32 cellular contexts compared by ENCODE assay signal in genomic region chr6:140160909-140161308, GRCh38.
"Had no signal": no experiment of that assay in that cellular context is flagged by ENCODE, and none has a peak within 500 bp of the region (broad histone marks: within the 10 kb centered on the region; RNA-seq: fewer than 3 reads in every experiment).

No MANE protein-coding gene starts in this region.

- H3K27ac Mint-ChIP-seq: activated B cell treated with CpG ODN at 0.5 μM for 24 hours; activated CD8-positive, alpha-beta T cell treated with anti-CD3 and anti-CD28 coated beads for 36 hours; activated naive CD4-positive, alpha-beta T cell treated with anti-CD3 and anti-CD28 coated beads for 36 hours; activated naive CD4-positive, alpha-beta T cell treated with anti-CD3 and anti-CD28 coated beads, Interleukin-2, amount 50 U/mL, for 72 hours; activated naive CD8-positive, alpha-beta T cell treated with anti-CD3 and anti-CD28 coated beads, Interleukin-2, amount 10 ng/mL, durations not matched to agents 7 days and 5 days; activated T-helper 2 cell treated with anti-CD3 and anti-CD28 coated beads, Interferon-gamma antibody, Interleukin-2, Interleukin-4, amounts not matched to agents 10 μg/mL and 5 μg/mL and 100 μg/mL, durations not matched to agents 14 hours and 24 hours and 36 hours; brain; dendritic cell treated with granulocyte-macrophage colony-stimulating factor and Interleukin-4, amounts not matched to agents 40 ng/mL and 50 ng/mL, for 4 days; endodermal cell; T-helper 17 cell; T-helper 2 cell treated with Interferon-gamma antibody and Interleukin-4, amounts not matched to agents 5 μg/mL and 100 μg/mL, for 36 hours had no signal

- H3K9me3 Mint-ChIP-seq: activated B cell treated with CpG ODN at 0.5 μM for 24 hours; activated CD8-positive, alpha-beta T cell treated with anti-CD3 and anti-CD28 coated beads for 36 hours; activated naive CD4-positive, alpha-beta T cell treated with anti-CD3 and anti-CD28 coated beads for 36 hours; activated naive CD8-positive, alpha-beta T cell treated with anti-CD3 and anti-CD28 coated beads, Interleukin-2, amount 10 ng/mL, durations not matched to agents 7 days and 5 days; activated T-cell treated with anti-CD3 and anti-CD28 coated beads, Interleukin-2, amount 50 U/mL, for 4 hours; activated T-helper 2 cell treated with anti-CD3 and anti-CD28 coated beads, Interferon-gamma antibody, Interleukin-2, Interleukin-4, amounts not matched to agents 10 μg/mL and 5 μg/mL and 100 μg/mL, durations not matched to agents 14 hours and 24 hours and 36 hours; T-helper 2 cell treated with Interferon-gamma antibody and Interleukin-4, amounts not matched to agents 5 μg/mL and 100 μg/mL, for 36 hours had no signal

- H3K36me3 Mint-ChIP-seq: activated naive CD4-positive, alpha-beta T cell treated with anti-CD3 and anti-CD28 coated beads, Interleukin-2, amount 50 U/mL, for 72 hours; activated naive CD8-positive, alpha-beta T cell treated with anti-CD3 and anti-CD28 coated beads, Interleukin-2, amount 10 ng/mL, durations not matched to agents 7 days and 5 days; brain had no signal

- H3K4me3 ChIP-seq: ascending aorta, breast epithelium, cardiac muscle cell, coronary artery, dorsolateral prefrontal cortex, esophagus muscularis mucosa, gastroesophageal sphincter, heart right ventricle had no signal

- H3K27ac ChIP-seq: ascending aorta, breast epithelium, cardiac muscle cell, coronary artery, dorsolateral prefrontal cortex, esophagus muscularis mucosa, foreskin keratinocyte, gastroesophageal sphincter, heart right ventricle, VCaP had no signal

- H3K36me3 ChIP-seq: ascending aorta, breast epithelium, cardiac muscle cell, esophagus muscularis mucosa, gastroesophageal sphincter, heart right ventricle had no signal

- H3K4me3 Mint-ChIP-seq: activated B cell treated with CpG ODN at 0.5 μM for 24 hours; activated CD8-positive, alpha-beta T cell treated with anti-CD3 and anti-CD28 coated beads for 36 hours; activated naive CD4-positive, alpha-beta T cell treated with anti-CD3 and anti-CD28 coated beads for 36 hours; activated naive CD8-positive, alpha-beta T cell treated with anti-CD3 and anti-CD28 coated beads, Interleukin-2, amount 10 ng/mL, durations not matched to agents 7 days and 5 days; activated T-cell treated with anti-CD3 and anti-CD28 coated beads, Interleukin-2, amount 50 U/mL, for 4 hours; brain; dendritic cell treated with granulocyte-macrophage colony-stimulating factor and Interleukin-4, amounts not matched to agents 40 ng/mL and 50 ng/mL, for 4 days; endodermal cell; T-helper 17 cell; T-helper 2 cell treated with Interferon-gamma antibody and Interleukin-4, amounts not matched to agents 5 μg/mL and 100 μg/mL, for 36 hours had no signal

- H3K27me3 Mint-ChIP-seq: activated B cell treated with CpG ODN at 0.5 μM for 24 hours; activated CD8-positive, alpha-beta T cell treated with anti-CD3 and anti-CD28 coated beads for 36 hours; activated naive CD8-positive, alpha-beta T cell treated with anti-CD3 and anti-CD28 coated beads, Interleukin-2, amount 10 ng/mL, durations not matched to agents 7 days and 5 days; brain had no signal

- H3K27me3 ChIP-seq: ascending aorta, breast epithelium, cardiac muscle cell, dorsolateral prefrontal cortex, esophagus muscularis mucosa, foreskin keratinocyte, gastroesophageal sphincter, heart right ventricle had no signal

- DNase-seq: activated B cell treated with CpG ODN at 0.5 μM for 24 hours; activated CD4-positive, alpha-beta T cell treated with anti-CD3 and anti-CD28 coated beads for 48 hours; activated CD4-positive, alpha-beta T cell treated with anti-CD3 and anti-CD28 coated beads, Interleukin-2, amount 50 U/mL, for 1 hour; activated CD4-positive, alpha-beta T cell treated with anti-CD3 and anti-CD28 coated beads, Interleukin-2, amount 50 U/mL, for 48 hours; activated CD8-positive, alpha-beta memory T cell treated with anti-CD3 and anti-CD28 coated beads for 24 hours; activated CD8-positive, alpha-beta T cell treated with anti-CD3 and anti-CD28 coated beads for 36 hours; activated effector memory CD4-positive, alpha-beta T cell treated with anti-CD3 and anti-CD28 coated beads, Interleukin-2, amount 50 U/mL, for 16 hours; activated naive CD4-positive, alpha-beta T cell treated with anti-CD3 and anti-CD28 coated beads for 36 hours; activated naive CD8-positive, alpha-beta T cell treated with anti-CD3 and anti-CD28 coated beads, Interleukin-2, amount 10 ng/mL, durations not matched to agents 7 days and 5 days; activated T-cell treated with anti-CD3 and anti-CD28 coated beads, Interleukin-2, amount 50 U/mL, for 4 hours; central memory CD4-positive, alpha-beta T cell; dorsolateral prefrontal cortex; effector memory CD4-positive, alpha-beta T cell; endodermal cell; erythroblast; foreskin keratinocyte; heart right ventricle; T-helper 1 cell; T-helper 17 cell had no signal

- ATAC-seq: activated CD4-positive, CD25-positive, alpha-beta regulatory T cell treated with anti-CD3 and anti-CD28 coated beads, Interleukin-2, amount 50 U/mL, for 24 hours; activated CD8-positive, alpha-beta T cell treated with anti-CD3 and anti-CD28 coated beads for 36 hours; activated naive CD4-positive, alpha-beta T cell treated with anti-CD3 and anti-CD28 coated beads, Interleukin-2, amount 50 U/mL, for 72 hours; activated T-cell treated with anti-CD3 and anti-CD28 coated beads, Interleukin-2, amount 50 U/mL, for 4 hours; foreskin keratinocyte; gastroesophageal sphincter; heart right ventricle; T-helper 17 cell had no signal

- H3K9me3 ChIP-seq: ascending aorta, breast epithelium, esophagus muscularis mucosa, gastroesophageal sphincter had no signal

- H3K4me1 ChIP-seq: ascending aorta, breast epithelium, esophagus muscularis mucosa, foreskin keratinocyte, gastroesophageal sphincter, heart right ventricle had no signal

- H3K4me1 Mint-ChIP-seq: activated B cell treated with CpG ODN at 0.5 μM for 24 hours; activated naive CD8-positive, alpha-beta T cell treated with anti-CD3 and anti-CD28 coated beads, Interleukin-2, amount 10 ng/mL, durations not matched to agents 7 days and 5 days; brain; T-helper 17 cell had no signal
